In the genomic region with DNA sequence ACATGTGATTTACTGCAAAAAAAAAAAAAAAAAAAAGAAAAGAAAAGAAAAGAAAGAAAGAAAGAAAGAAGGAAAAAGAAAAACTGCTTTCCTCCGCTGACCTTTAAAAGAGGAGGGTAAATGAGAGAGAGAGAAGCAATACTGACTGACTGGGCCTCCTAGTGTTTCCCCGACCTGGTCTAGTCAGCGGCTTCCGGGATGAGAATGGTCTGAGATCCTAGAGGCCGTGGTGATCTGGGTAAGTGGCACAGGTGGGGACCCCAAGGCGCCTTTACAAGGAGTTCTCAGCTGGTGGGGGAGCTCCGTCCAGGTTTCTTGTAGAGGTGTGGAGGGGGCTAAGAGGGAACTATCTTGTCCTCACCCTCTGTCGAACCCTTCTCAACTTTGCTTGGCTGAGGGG, we compare ENCODE assay signal across 1 cellular context.
TF ChIP-seq lines count a peak whose summit lies in the region.

No MANE protein-coding gene starts in this region.

TF ChIP-seq in K562, 482 proteins besides CTCF, POLR2A, EP300 and RAD21:
- no peak for TF ChIP-seq ILF3 (IDR thresholded peaks at IDR 0.05; ENCODE audit: borderline replicate concordance)
- no peak for TF ChIP-seq ZNF232 (CRISPR knock-in tag; IDR thresholded peaks at IDR 0.05)
- TF ChIP-seq, protein P1, sequence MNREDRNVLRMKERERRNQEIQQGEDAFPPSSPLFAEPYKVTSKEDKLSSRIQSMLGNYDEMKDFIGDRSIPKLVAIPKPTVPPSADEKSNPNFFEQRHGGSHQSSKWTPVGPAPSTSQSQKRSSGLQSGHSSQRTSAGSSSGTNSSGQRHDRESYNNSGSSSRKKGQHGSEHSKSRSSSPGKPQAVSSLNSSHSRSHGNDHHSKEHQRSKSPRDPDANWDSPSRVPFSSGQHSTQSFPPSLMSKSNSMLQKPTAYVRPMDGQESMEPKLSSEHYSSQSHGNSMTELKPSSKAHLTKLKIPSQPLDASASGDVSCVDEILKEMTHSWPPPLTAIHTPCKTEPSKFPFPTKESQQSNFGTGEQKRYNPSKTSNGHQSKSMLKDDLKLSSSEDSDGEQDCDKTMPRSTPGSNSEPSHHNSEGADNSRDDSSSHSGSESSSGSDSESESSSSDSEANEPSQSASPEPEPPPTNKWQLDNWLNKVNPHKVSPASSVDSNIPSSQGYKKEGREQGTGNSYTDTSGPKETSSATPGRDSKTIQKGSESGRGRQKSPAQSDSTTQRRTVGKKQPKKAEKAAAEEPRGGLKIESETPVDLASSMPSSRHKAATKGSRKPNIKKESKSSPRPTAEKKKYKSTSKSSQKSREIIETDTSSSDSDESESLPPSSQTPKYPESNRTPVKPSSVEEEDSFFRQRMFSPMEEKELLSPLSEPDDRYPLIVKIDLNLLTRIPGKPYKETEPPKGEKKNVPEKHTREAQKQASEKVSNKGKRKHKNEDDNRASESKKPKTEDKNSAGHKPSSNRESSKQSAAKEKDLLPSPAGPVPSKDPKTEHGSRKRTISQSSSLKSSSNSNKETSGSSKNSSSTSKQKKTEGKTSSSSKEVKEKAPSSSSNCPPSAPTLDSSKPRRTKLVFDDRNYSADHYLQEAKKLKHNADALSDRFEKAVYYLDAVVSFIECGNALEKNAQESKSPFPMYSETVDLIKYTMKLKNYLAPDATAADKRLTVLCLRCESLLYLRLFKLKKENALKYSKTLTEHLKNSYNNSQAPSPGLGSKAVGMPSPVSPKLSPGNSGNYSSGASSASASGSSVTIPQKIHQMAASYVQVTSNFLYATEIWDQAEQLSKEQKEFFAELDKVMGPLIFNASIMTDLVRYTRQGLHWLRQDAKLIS (CRISPR knock-in tag; IDR thresholded peaks at IDR 0.05) = no peak
- no peak for TF ChIP-seq ZNF24 (IDR thresholded peaks at IDR 0.05)
- TF ChIP-seq, protein P2, sequence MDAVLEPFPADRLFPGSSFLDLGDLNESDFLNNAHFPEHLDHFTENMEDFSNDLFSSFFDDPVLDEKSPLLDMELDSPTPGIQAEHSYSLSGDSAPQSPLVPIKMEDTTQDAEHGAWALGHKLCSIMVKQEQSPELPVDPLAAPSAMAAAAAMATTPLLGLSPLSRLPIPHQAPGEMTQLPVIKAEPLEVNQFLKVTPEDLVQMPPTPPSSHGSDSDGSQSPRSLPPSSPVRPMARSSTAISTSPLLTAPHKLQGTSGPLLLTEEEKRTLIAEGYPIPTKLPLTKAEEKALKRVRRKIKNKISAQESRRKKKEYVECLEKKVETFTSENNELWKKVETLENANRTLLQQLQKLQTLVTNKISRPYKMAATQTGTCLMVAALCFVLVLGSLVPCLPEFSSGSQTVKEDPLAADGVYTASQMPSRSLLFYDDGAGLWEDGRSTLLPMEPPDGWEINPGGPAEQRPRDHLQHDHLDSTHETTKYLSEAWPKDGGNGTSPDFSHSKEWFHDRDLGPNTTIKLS (IDR thresholded peaks at IDR 0.05; ENCODE audit: borderline replicate concordance, low read depth) = no peak
- TF ChIP-seq SMAD1 (IDR thresholded peaks at IDR 0.05; ENCODE audit: low read depth, low read length, partially characterized antibody) = no peak
- no peak for TF ChIP-seq TBP (optimal IDR thresholded peaks at IDR 0.05; ENCODE audit: low read depth, low read length)
- TF ChIP-seq SAFB (IDR thresholded peaks at IDR 0.05; ENCODE audit: borderline replicate concordance, low read depth, low read length) = no peak
- TF ChIP-seq, protein P3, sequence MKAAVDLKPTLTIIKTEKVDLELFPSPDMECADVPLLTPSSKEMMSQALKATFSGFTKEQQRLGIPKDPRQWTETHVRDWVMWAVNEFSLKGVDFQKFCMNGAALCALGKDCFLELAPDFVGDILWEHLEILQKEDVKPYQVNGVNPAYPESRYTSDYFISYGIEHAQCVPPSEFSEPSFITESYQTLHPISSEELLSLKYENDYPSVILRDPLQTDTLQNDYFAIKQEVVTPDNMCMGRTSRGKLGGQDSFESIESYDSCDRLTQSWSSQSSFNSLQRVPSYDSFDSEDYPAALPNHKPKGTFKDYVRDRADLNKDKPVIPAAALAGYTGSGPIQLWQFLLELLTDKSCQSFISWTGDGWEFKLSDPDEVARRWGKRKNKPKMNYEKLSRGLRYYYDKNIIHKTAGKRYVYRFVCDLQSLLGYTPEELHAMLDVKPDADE (conservative IDR thresholded peaks at IDR 0.05; ENCODE audit: control insufficient read depth, low read depth, low read length) = no peak
- no peak for TF ChIP-seq RFX5 (IDR thresholded peaks at IDR 0.05; ENCODE audit: low read depth, low read length)
